ENCODE assay signal across 29 cellular contexts in genomic region chr11:119172513-119172912, GRCh38. TPM values are rescaled to one million over a fixed set of nuclear protein-coding genes. Genes with fewer than 3 reads are reported as not detected.
DNase-seq lines count a peak whose midpoint lies in the region; TF ChIP-seq lines count a peak whose summit lies in the region.
"Had no signal": no experiment of that assay in that cellular context is flagged by ENCODE, and none has a peak within 500 bp of the region (broad histone marks: within the 10 kb centered on the region; RNA-seq: fewer than 3 reads in every experiment).

No MANE protein-coding gene starts in this region.

- H3K36me3 Mint-ChIP-seq in CD14-positive monocyte (peaks cover 30 to 46% of the 10 kb centered on the region in 2 donors), osteocyte (ENCODE audit: unreplicated experiment) (peaks cover 2% of the 10 kb centered on the region)

- no peaks in the 10 kb centered on the region for H3K4me1 ChIP-seq in HEK293 (ENCODE audit: control insufficient read depth, insufficient read depth, low read length)
- H3K4me1 ChIP-seq: uterus had no signal

- H3K9me3 Mint-ChIP-seq in CD14-positive monocyte (no peaks in the 10 kb centered on the region), osteocyte (ENCODE audit: unreplicated experiment) (no peaks in the 10 kb centered on the region)
- H3K9me3 Mint-ChIP-seq: activated T-cell treated with anti-CD3 and anti-CD28 coated beads, Interleukin-2, amount 50 U/mL, for 24 hours; CD4-positive, alpha-beta T cell; effector memory CD8-positive, alpha-beta T cell; HFFc6; stimulated activated memory B cell treated with anti-CD40 and anti-IgM and Interleukin-4, amounts not matched to agents 10 μg/mL and 1 μg/mL and 100 μg/mL, for 72 hours had no signal

- peak overlapping the region in 5 of 7 donors; percentile 65 to 80 (median 72) for H3K27ac Mint-ChIP-seq in CD14-positive monocyte
- no peak overlapping the region for H3K27ac Mint-ChIP-seq in osteocyte (ENCODE audit: unreplicated experiment)
- H3K27ac Mint-ChIP-seq: activated T-cell treated with anti-CD3 and anti-CD28 coated beads, Interleukin-2, amount 50 U/mL, for 24 hours; CD4-positive, alpha-beta T cell; HFFc6; stimulated activated memory B cell treated with anti-CD40 and anti-IgM and Interleukin-4, amounts not matched to agents 10 μg/mL and 1 μg/mL and 100 μg/mL, for 72 hours had no signal

- no peaks in the 10 kb centered on the region for H3K9me3 ChIP-seq in HEK293 (ENCODE audit: control insufficient read depth, insufficient read depth, low read depth, low read length)
- H3K9me3 ChIP-seq: body of pancreas, heart right ventricle, pancreas, uterus had no signal

- no peak overlapping the region for H3K4me3 ChIP-seq in HEK293 (ENCODE audit: low read depth, low read length)
- H3K4me3 ChIP-seq in brain microvascular endothelial cell (ENCODE audit: low read depth, low read length), result no peak overlapping the region
- H3K4me3 ChIP-seq: body of pancreas, heart right ventricle, pancreas, SK-N-MC, uterus had no signal

- no peaks in the 10 kb centered on the region for H3K27me3 Mint-ChIP-seq in CD14-positive monocyte (ENCODE audit: low read depth in 3 of 3)
- no peaks in the 10 kb centered on the region for H3K27me3 Mint-ChIP-seq in osteocyte (ENCODE audit: unreplicated experiment)
- H3K27me3 Mint-ChIP-seq: activated T-cell treated with anti-CD3 and anti-CD28 coated beads, Interleukin-2, amount 50 U/mL, for 24 hours; CD4-positive, alpha-beta T cell; effector memory CD8-positive, alpha-beta T cell; stimulated activated memory B cell treated with anti-CD40 and anti-IgM and Interleukin-4, amounts not matched to agents 10 μg/mL and 1 μg/mL and 100 μg/mL, for 72 hours had no signal

- DNase-seq in CD14-positive monocyte (ENCODE audit: low spot score) (peak; percentile 59), RWPE1 (ENCODE audit: low spot score) (no peak), lung microvascular endothelial cell (ENCODE audit: low read depth in 2 of 2) (peak; percentile 24 to 45), brain microvascular endothelial cell (no peak), osteocyte (ENCODE audit: extremely low spot score, unreplicated experiment) (no peak), NCI-H1694 treated with DMSO at 0.1 percent for 48 hours (lab: John Stamatoyannopoulos, UW) (no peak)
- DNase-seq: activated CD4-positive, CD25-positive, alpha-beta regulatory T cell treated with anti-CD3 and anti-CD28 coated beads, Interleukin-2, amount 50 U/mL, for 72 hours; activated T-cell treated with anti-CD3 and anti-CD28 coated beads, Interleukin-2, amount 50 U/mL, for 24 hours; CD4-positive, alpha-beta T cell; DMS 273 treated with DMSO at 0.1 percent for 48 hours; effector memory CD8-positive, alpha-beta T cell; foreskin keratinocyte; heart right ventricle; HFFc6; NCI-H187 treated with DMSO at 0.1 percent for 48 hours; NCI-H524 treated with DMSO at 0.1 percent for 48 hours; NK-92 treated with Interleukin-12 subunit alpha and Interleukin-12 subunit beta, amount 100 ng/mL, for 24 hours; pancreas; stimulated activated CD4-positive, alpha-beta T cell treated with anti-CD3 and anti-CD28 coated beads, Interleukin-2, amount 100 ng/mL, for 48 hours; T1000; uterus had no signal

- H3K4me3 Mint-ChIP-seq in CD14-positive monocyte (no peak overlapping the region), osteocyte (ENCODE audit: unreplicated experiment) (no peak overlapping the region)
- H3K4me3 Mint-ChIP-seq: activated T-cell treated with anti-CD3 and anti-CD28 coated beads, Interleukin-2, amount 50 U/mL, for 24 hours; CD4-positive, alpha-beta T cell; effector memory CD8-positive, alpha-beta T cell; HFFc6; stimulated activated memory B cell treated with anti-CD40 and anti-IgM and Interleukin-4, amounts not matched to agents 10 μg/mL and 1 μg/mL and 100 μg/mL, for 72 hours had no signal

- in situ Hi-C loops in brain microvascular endothelial cell (cut with HindIII; ENCODE audit: low pct_ligation_motif_present, low sequenced_read_pairs), result no loop called here

- H3K27me3 ChIP-seq in brain microvascular endothelial cell (replicated peaks), result no peaks in the 10 kb centered on the region
- H3K27me3 ChIP-seq: body of pancreas, foreskin keratinocyte, heart right ventricle, pancreas, uterus had no signal

- POLR2A ChIA-PET in HEK293 (lab: Yijun Ruan, JAX), result interaction anchor here (0.5 kb wide), 1 partner anchor 70 kb away, joined by 8 read pairs; no protein-coding TSS in a partner anchor
- POLR2A ChIA-PET in RWPE1 (lab: Yijun Ruan, JAX; ENCODE audit: low non-redundant PET), result no interaction called here

- H3K4me1 Mint-ChIP-seq in CD14-positive monocyte (peaks cover 25% of the 10 kb centered on the region), osteocyte (ENCODE audit: unreplicated experiment) (peaks cover 6% of the 10 kb centered on the region)

- TF ChIP-seq CTCF in CD14-positive monocyte (IDR thresholded peaks at IDR 0.05), result no peak
- no peak for TF ChIP-seq CTCF in HEK293 (tag by site-specific recombination; IDR thresholded peaks at IDR 0.05)
- no peak for TF ChIP-seq CTCF in RWPE1 (conservative IDR thresholded peaks at IDR 0.05; ENCODE audit: low read depth)
- no peak for TF ChIP-seq CTCF in brain microvascular endothelial cell (IDR thresholded peaks at IDR 0.05; ENCODE audit: low read depth, low read length, missing control alignments)
- no peak for TF ChIP-seq CTCF in osteocyte (IDR thresholded peaks at IDR 0.05)

- CTCF ChIA-PET in HEK293 (lab: Yijun Ruan, JAX), result interaction anchor here (1.9 kb wide), 1 partner anchor 21 kb away, joined by 4 read pairs; no protein-coding TSS in a partner anchor
- CTCF ChIA-PET in RWPE1 (lab: Yijun Ruan, JAX), result no interaction called here

- no peak overlapping the region for H3K27ac ChIP-seq in HEK293 (ENCODE audit: extremely low read depth, low read depth, low read length)
- H3K27ac ChIP-seq in RWPE1, result 0 out of 2 replicates have a peak overlapping the region, but pooled peaks have one; percentile 6
- no peak overlapping the region for H3K27ac ChIP-seq in brain microvascular endothelial cell
- H3K27ac ChIP-seq: body of pancreas, foreskin keratinocyte, heart right ventricle, pancreas, SK-N-MC, uterus had no signal

- H3K36me3 ChIP-seq in HEK293 (ENCODE audit: control insufficient read depth in 2 of 2, insufficient read depth in 1 of 2, low read length in 2 of 2) (peaks cover 0 to 32% of the 10 kb centered on the region in 2 experiments; a peak in 2 of 3 replicates), brain microvascular endothelial cell (replicated peaks) (no peaks in the 10 kb centered on the region)
- H3K36me3 ChIP-seq: uterus had no signal

- intact Hi-C loops in CD14-positive monocyte (cut with micrococcal nuclease), result no loop called here

TF ChIP-seq in HEK293, 187 proteins besides CTCF, POLR2A, EP300 and RAD21:
- TF ChIP-seq GLIS2 (tag by site-specific recombination; IDR thresholded peaks at IDR 0.05) (0 out of 2 replicates have a peak, but pooled peaks have one; percentile 41), BCL11B (tag by site-specific recombination; IDR thresholded peaks at IDR 0.05; ENCODE audit: low read depth) (no peak), SP2 (tag by site-specific recombination; IDR thresholded peaks at IDR 0.05) (peak; percentile 50; the same call in 1 of the 2 replicates)

RNA-seq across cellular contexts. Expression of gene NLRX1, which starts 4.0 kb away (rescaled TPM):
- 10 to 100 TPM; 14.2 to 15.5 TPM for polyA plus RNA-seq in CD14-positive monocyte
- total RNA-seq in lung microvascular endothelial cell (9.8 and 11.1 TPM in 2 replicates), osteocyte (8.9 and 10.0 TPM in 2 replicates)

RNA-seq across cellular contexts. Expression of gene NHERF4, which starts 12.8 kb away (rescaled TPM):
- under 1 TPM in 1 of 2 donors, not detected in 1; 0.09 TPM for polyA plus RNA-seq in CD14-positive monocyte
- total RNA-seq in lung microvascular endothelial cell (not detected in 2 replicates), osteocyte (not detected in 2 replicates)
- total RNA-seq: activated CD8-positive, alpha-beta memory T cell treated with anti-CD3 and anti-CD28 coated beads for 36 hours; esophagus mucosa; foreskin keratinocyte; HFFc6; mesenteric fat pad; temporal lobe had no signal
- polyA plus RNA-seq: foreskin keratinocyte, heart right ventricle had no signal

RNA-seq across cellular contexts. Expression of gene ABCG4, which starts 23.7 kb away (rescaled TPM):
- polyA plus RNA-seq in CD14-positive monocyte, result not detected
- 0.22 TPM in 1 of 2 replicates, not detected in the other for total RNA-seq in lung microvascular endothelial cell
- 0.63 and 0.75 TPM in 2 replicates for total RNA-seq in osteocyte
- total RNA-seq: mesenteric fat pad, pancreas had no signal

RNA-seq across cellular contexts. Expression of gene CBL, which starts 33.6 kb away (rescaled TPM):
- polyA plus RNA-seq in CD14-positive monocyte, result 10 to 100 TPM in 1 of 2 donors, 1 to 10 TPM in 1; 7.6 to 24.0 TPM
- total RNA-seq in lung microvascular endothelial cell, result 6.2 and 7.8 TPM in 2 replicates
- total RNA-seq in osteocyte, result 20.8 and 21.7 TPM in 2 replicates

RNA-seq across cellular contexts. Expression of gene HINFP, which starts 51.1 kb away (rescaled TPM):
- 1 to 10 TPM; 8.0 to 8.6 TPM for polyA plus RNA-seq in CD14-positive monocyte
- total RNA-seq in lung microvascular endothelial cell (9.4 and 11.7 TPM in 2 replicates), osteocyte (26.1 and 27.6 TPM in 2 replicates)

Comparison
In these comparisons a context has a peak if more than half of its experiments do, and no peak if none do; other contexts are left out.
1. DNase-seq: peak in CD14-positive monocyte (single experiment) and lung microvascular endothelial cell (2 of 2); none in RWPE1 (single experiment), brain microvascular endothelial cell (single experiment), osteocyte (single experiment) and NCI-H1694 treated with DMSO at 0.1 percent for 48 hours (single experiment).